In the genomic region with DNA sequence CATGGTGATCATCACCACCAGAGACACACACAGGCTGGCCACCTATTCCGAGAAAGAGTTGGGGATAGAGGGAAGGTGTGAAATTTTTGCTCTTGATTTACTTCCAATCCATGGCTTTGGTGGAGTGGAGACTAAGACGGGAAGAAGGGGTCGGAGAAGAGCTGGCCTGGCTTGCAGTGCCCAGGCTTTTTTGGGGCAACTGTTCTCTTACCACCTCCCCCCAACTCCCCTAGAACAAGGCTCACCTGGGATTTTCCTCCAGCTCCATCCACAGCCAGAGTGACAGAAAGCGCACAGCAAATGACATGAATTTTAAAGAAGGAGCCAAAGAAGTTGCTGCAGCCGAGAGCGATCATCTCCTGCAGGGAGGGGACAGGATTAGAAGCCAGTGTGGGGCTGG, we compare ENCODE assay signal across 22 cellular contexts. TPM values are rescaled to one million over a fixed set of nuclear protein-coding genes. Genes with fewer than 3 reads are reported as not detected.
"Had no signal": no experiment of that assay in that cellular context is flagged by ENCODE, and none has a peak within 500 bp of the region (broad histone marks: within the 10 kb centered on the region; RNA-seq: fewer than 3 reads in every experiment).

No MANE protein-coding gene starts in this region.

- H3K9me3 ChIP-seq: heart right ventricle, left ventricle myocardium inferior, lower lobe of right lung, thyroid gland, upper lobe of left lung, uterus had no signal

- H3K4me1 ChIP-seq: left ventricle myocardium inferior, lower lobe of right lung, upper lobe of left lung, uterus had no signal

- H3K27me3 ChIP-seq: heart right ventricle, thyroid gland, upper lobe of left lung, uterus had no signal

- H3K27ac ChIP-seq: heart right ventricle, left ventricle myocardium inferior, lower lobe of right lung, skin epidermis, thyroid gland, upper lobe of left lung, uterus had no signal

- H3K4me3 ChIP-seq: heart right ventricle, left ventricle myocardium inferior, lower lobe of right lung, skin epidermis, thyroid gland, upper lobe of left lung, uterus had no signal

- H3K36me3 ChIP-seq: heart right ventricle, left ventricle myocardium inferior, thyroid gland, upper lobe of left lung, uterus had no signal

- DNase-seq: cerebellar nuclear complex; cortex of kidney; effector memory CD4-positive, alpha-beta T cell; heart right ventricle; islet precursor cell; left ventricle myocardium inferior; lower lobe of right lung; midbrain; stimulated activated CD4-positive, alpha-beta T cell treated with anti-CD3 and anti-CD28 coated beads, Interleukin-2, amount 100 ng/mL, for 24 hours; stimulated activated CD4-positive, alpha-beta T cell treated with anti-CD3 and anti-CD28 coated beads, Interleukin-4, amount 100 ng/mL, for 4 hours; stimulated activated naive B cell treated with anti-CD40 and anti-IgM and Interleukin-4, amounts not matched to agents 10 μg/mL and 1 μg/mL and 100 μg/mL, for 72 hours; stimulated activated naive CD8-positive, alpha-beta T cell treated with anti-CD3 and anti-CD28 coated beads, Interleukin-15, amount 100 ng/mL, for 72 hours; thyroid gland had no signal

RNA-seq across cellular contexts. Expression of a gene that starts 16.0 kb away (rescaled TPM):
- total RNA-seq: fibroblast of lung; frontal cortex; natural killer cell treated with Interleukin-12 subunit alpha and Interleukin-12 subunit beta and Interleukin-15 and Interleukin-18, amount 100 ng/mL, for 72 hours; pulmonary artery endothelial cell; sciatic nerve; subcutaneous adipose tissue; uterus had no signal
- polyA plus RNA-seq: fibroblast of lung had no signal
